ENCODE assay signal across 1 cellular context in the genomic region with DNA sequence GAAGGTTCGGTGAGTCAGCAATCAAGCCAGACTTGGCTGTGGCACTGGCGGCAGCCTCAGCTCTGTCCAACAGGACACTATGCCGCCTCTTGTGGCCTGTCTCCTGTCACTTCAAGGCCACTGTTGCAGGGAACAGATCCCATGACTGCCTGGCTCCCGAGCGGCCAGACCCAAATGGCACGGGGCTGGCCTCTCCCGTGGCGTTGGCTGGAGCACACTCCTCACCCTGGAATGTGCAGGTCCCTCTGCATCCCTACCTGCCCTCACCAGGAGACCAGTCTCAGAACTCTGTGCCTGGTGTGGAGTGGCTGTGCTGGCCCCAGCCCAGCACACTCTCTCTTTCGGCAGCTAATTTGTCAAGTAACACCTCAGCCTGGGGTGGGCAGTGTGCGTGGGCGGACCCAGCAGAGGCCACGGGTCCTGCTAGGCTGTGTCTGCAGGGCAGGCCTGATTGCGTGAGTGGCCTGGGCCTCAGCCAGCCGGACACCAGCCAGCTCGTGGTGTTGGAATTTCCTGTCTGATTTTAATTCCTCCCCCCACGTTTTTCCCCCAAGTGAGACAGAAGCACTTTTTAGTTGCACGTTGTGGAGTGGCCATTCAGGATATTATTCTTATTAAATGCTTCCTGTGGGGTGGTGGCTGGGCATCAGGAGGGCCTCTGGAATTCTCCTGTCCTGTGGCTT.
TF ChIP-seq lines count a peak whose summit lies in the region.

No MANE protein-coding gene starts in this region.

TF ChIP-seq in K562, 482 proteins besides CTCF, POLR2A, EP300 and RAD21 (continued from another document and continues in another):
- TF ChIP-seq, protein P1, sequence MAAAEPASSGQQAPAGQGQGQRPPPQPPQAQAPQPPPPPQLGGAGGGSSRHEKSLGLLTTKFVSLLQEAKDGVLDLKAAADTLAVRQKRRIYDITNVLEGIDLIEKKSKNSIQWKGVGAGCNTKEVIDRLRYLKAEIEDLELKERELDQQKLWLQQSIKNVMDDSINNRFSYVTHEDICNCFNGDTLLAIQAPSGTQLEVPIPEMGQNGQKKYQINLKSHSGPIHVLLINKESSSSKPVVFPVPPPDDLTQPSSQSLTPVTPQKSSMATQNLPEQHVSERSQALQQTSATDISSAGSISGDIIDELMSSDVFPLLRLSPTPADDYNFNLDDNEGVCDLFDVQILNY (CRISPR knock-in tag; IDR thresholded peaks at IDR 0.05), result no peak
- TF ChIP-seq ZNF445 (CRISPR knock-in tag; IDR thresholded peaks at IDR 0.05; ENCODE audit: low read depth), result no peak
- TF ChIP-seq KAT7 (CRISPR knock-in tag; IDR thresholded peaks at IDR 0.05; ENCODE audit: borderline replicate concordance), result no peak
- TF ChIP-seq ZKSCAN1 (IDR thresholded peaks at IDR 0.05; ENCODE audit: low read depth, low read length), result no peak
- TF ChIP-seq, protein P2, sequence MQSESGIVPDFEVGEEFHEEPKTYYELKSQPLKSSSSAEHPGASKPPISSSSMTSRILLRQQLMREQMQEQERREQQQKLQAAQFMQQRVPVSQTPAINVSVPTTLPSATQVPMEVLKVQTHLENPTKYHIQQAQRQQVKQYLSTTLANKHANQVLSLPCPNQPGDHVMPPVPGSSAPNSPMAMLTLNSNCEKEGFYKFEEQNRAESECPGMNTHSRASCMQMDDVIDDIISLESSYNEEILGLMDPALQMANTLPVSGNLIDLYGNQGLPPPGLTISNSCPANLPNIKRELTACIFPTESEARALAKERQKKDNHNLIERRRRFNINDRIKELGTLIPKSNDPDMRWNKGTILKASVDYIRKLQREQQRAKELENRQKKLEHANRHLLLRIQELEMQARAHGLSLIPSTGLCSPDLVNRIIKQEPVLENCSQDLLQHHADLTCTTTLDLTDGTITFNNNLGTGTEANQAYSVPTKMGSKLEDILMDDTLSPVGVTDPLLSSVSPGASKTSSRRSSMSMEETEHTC (IDR thresholded peaks at IDR 0.05), result 0 out of 2 replicates have a peak, but pooled peaks have one; percentile 40
- no peak for TF ChIP-seq ZNF584 (CRISPR knock-in tag; IDR thresholded peaks at IDR 0.05; ENCODE audit: low read depth)
- TF ChIP-seq, protein P3, sequence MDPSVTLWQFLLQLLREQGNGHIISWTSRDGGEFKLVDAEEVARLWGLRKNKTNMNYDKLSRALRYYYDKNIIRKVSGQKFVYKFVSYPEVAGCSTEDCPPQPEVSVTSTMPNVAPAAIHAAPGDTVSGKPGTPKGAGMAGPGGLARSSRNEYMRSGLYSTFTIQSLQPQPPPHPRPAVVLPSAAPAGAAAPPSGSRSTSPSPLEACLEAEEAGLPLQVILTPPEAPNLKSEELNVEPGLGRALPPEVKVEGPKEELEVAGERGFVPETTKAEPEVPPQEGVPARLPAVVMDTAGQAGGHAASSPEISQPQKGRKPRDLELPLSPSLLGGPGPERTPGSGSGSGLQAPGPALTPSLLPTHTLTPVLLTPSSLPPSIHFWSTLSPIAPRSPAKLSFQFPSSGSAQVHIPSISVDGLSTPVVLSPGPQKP (CRISPR knock-in tag; IDR thresholded peaks at IDR 0.05), result no peak
- TF ChIP-seq NCOA6 (IDR thresholded peaks at IDR 0.05), result no peak
- no peak for TF ChIP-seq POLR2G (IDR thresholded peaks at IDR 0.05; ENCODE audit: low read depth, low read length)
- TF ChIP-seq, protein P4, sequence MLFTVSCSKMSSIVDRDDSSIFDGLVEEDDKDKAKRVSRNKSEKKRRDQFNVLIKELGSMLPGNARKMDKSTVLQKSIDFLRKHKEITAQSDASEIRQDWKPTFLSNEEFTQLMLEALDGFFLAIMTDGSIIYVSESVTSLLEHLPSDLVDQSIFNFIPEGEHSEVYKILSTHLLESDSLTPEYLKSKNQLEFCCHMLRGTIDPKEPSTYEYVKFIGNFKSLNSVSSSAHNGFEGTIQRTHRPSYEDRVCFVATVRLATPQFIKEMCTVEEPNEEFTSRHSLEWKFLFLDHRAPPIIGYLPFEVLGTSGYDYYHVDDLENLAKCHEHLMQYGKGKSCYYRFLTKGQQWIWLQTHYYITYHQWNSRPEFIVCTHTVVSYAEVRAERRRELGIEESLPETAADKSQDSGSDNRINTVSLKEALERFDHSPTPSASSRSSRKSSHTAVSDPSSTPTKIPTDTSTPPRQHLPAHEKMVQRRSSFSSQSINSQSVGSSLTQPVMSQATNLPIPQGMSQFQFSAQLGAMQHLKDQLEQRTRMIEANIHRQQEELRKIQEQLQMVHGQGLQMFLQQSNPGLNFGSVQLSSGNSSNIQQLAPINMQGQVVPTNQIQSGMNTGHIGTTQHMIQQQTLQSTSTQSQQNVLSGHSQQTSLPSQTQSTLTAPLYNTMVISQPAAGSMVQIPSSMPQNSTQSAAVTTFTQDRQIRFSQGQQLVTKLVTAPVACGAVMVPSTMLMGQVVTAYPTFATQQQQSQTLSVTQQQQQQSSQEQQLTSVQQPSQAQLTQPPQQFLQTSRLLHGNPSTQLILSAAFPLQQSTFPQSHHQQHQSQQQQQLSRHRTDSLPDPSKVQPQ (CRISPR knock-in tag; IDR thresholded peaks at IDR 0.05; ENCODE audit: borderline replicate concordance), result no peak
- TF ChIP-seq ZNF263 (CRISPR knock-in tag; IDR thresholded peaks at IDR 0.05; ENCODE audit: borderline replicate concordance), result no peak
- TF ChIP-seq ZNF140 (CRISPR knock-in tag; IDR thresholded peaks at IDR 0.05), result no peak
- no peak for TF ChIP-seq STAT5B (CRISPR knock-in tag; IDR thresholded peaks at IDR 0.05)
- no peak for TF ChIP-seq SAP30 (IDR thresholded peaks at IDR 0.05; ENCODE audit: borderline replicate concordance, insufficient read depth, low read depth, low read length, poor library complexity, severe bottlenecking)
- TF ChIP-seq, protein P5, sequence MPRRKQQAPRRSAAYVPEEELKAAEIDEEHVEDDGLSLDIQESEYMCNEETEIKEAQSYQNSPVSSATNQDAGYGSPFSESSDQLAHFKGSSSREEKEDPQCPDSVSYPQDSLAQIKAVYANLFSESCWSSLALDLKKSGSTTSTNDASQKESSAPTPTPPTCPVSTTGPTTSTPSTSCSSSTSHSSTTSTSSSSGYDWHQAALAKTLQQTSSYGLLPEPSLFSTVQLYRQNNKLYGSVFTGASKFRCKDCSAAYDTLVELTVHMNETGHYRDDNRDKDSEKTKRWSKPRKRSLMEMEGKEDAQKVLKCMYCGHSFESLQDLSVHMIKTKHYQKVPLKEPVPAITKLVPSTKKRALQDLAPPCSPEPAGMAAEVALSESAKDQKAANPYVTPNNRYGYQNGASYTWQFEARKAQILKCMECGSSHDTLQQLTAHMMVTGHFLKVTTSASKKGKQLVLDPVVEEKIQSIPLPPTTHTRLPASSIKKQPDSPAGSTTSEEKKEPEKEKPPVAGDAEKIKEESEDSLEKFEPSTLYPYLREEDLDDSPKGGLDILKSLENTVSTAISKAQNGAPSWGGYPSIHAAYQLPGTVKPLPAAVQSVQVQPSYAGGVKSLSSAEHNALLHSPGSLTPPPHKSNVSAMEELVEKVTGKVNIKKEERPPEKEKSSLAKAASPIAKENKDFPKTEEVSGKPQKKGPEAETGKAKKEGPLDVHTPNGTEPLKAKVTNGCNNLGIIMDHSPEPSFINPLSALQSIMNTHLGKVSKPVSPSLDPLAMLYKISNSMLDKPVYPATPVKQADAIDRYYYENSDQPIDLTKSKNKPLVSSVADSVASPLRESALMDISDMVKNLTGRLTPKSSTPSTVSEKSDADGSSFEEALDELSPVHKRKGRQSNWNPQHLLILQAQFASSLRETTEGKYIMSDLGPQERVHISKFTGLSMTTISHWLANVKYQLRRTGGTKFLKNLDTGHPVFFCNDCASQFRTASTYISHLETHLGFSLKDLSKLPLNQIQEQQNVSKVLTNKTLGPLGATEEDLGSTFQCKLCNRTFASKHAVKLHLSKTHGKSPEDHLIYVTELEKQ (CRISPR knock-in tag; IDR thresholded peaks at IDR 0.05), result no peak
- TF ChIP-seq, protein P6, sequence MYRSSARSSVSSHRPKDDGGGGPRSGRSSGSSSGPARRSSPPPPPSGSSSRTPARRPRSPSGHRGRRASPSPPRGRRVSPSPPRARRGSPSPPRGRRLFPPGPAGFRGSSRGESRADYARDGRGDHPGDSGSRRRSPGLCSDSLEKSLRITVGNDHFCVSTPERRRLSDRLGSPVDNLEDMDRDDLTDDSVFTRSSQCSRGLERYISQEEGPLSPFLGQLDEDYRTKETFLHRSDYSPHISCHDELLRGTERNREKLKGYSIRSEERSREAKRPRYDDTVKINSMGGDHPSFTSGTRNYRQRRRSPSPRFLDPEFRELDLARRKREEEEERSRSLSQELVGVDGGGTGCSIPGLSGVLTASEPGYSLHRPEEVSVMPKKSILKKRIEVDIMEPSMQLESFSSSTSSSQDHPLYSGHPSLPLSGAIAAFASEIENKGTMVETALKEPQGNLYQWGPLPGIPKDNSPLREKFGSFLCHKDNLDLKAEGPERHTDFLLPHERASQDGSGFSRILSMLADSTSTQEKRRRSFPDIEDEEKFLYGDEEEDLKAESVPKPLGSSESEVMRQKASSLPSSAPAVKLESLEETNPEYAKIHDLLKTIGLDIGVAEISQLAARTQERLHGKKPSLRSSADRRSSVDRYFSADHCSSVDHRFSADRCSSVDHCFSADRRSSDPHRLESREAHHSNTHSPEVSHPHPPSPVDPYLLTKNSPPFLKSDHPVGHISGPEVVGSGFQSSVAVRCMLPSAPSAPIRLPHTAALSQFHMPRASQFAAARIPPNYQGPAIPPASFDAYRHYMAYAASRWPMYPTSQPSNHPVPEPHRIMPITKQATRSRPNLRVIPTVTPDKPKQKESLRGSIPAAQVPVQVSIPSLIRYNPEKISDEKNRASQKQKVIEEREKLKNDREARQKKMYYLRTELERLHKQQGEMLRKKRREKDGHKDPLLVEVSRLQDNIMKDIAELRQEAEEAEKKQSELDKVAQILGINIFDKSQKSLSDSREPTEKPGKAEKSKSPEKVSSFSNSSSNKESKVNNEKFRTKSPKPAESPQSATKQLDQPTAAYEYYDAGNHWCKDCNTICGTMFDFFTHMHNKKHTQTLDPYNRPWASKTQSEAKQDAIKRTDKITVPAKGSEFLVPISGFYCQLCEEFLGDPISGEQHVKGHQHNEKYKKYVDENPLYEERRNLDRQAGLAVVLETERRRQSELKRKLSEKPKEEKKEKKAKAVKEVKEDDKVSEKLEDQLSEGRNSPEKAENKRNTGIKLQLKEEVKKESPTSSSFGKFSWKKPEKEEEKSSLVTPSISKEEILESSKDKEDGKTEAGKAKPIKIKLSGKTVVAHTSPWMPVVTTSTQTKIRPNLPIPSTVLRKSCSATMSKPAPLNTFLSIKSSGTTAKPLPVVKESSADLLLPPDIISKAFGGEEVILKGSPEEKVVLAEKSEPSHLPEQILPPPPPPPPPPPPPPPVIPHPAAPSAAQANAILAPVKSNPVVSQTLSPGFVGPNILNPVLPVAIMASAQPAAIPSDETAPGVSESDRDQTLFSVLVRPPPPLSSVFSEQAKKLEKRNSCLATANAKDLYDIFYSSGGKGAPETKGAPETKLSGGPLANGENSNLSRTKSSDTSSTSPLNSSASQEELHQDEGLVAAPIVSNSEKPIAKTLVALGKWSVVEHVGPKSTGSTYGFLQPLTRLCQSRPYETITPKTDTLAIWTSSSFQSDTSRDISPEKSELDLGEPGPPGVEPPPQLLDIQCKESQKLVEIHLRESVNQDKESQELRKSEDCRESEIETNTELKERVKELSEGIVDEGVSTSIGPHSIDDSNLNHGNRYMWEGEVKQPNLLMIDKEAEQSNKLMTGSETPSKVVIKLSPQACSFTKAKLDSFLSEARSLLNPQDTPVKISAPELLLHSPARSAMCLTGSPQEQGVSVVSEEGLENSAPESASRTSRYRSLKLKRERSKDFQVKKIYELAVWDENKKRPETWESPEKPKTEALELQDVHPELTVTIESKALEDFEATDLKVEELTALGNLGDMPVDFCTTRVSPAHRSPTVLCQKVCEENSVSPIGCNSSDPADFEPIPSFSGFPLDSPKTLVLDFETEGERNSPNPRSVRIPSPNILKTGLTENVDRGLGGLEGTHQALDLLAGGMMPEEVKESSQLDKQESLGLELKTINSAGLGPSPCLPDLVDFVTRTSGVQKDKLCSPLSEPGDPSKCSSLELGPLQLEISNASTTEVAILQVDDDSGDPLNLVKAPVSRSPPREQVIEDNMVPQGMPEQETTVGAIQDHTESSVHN (IDR thresholded peaks at IDR 0.05; ENCODE audit: borderline replicate concordance in 1 of 2, low read depth in 1 of 2), result no peak
- no peak for TF ChIP-seq SETDB1 (IDR thresholded peaks at IDR 0.05; ENCODE audit: low read length)
- no peak for TF ChIP-seq HDAC8 (tag; IDR thresholded peaks at IDR 0.05)
- no peak for TF ChIP-seq TRIM24 (IDR thresholded peaks at IDR 0.05)
- no peak for TF ChIP-seq ZNF239 (CRISPR knock-in tag; IDR thresholded peaks at IDR 0.05)
- TF ChIP-seq MECOM (CRISPR knock-in tag; IDR thresholded peaks at IDR 0.05), result no peak
- peak; percentile 55; the same call in 1 of the 2 replicates for TF ChIP-seq MAFK (IDR thresholded peaks at IDR 0.05; ENCODE audit: low read length)
- no peak for TF ChIP-seq ZNF133 (CRISPR knock-in tag; IDR thresholded peaks at IDR 0.05)
- TF ChIP-seq SUPT5H (IDR thresholded peaks at IDR 0.05), result no peak
- no peak for TF ChIP-seq RAD51 (IDR thresholded peaks at IDR 0.05; ENCODE audit: borderline replicate concordance, low read depth)
- TF ChIP-seq SAFB (IDR thresholded peaks at IDR 0.05; ENCODE audit: borderline replicate concordance, low read depth, low read length), result no peak
- peak; percentile 91 for TF ChIP-seq C11orf30 (IDR thresholded peaks at IDR 0.05; ENCODE audit: low read depth)
- TF ChIP-seq, protein P7, sequence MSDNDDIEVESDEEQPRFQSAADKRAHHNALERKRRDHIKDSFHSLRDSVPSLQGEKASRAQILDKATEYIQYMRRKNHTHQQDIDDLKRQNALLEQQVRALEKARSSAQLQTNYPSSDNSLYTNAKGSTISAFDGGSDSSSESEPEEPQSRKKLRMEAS (CRISPR knock-in tag; IDR thresholded peaks at IDR 0.05), result no peak
- no peak for TF ChIP-seq SMARCA5 (IDR thresholded peaks at IDR 0.05)
- TF ChIP-seq ZNF436 (CRISPR knock-in tag; IDR thresholded peaks at IDR 0.05), result no peak
- no peak for TF ChIP-seq CHD2 (IDR thresholded peaks at IDR 0.05; ENCODE audit: low read depth, low read length)
- no peak for TF ChIP-seq CBX5 (IDR thresholded peaks at IDR 0.05; ENCODE audit: borderline replicate concordance, low read depth)
- TF ChIP-seq, protein P8, sequence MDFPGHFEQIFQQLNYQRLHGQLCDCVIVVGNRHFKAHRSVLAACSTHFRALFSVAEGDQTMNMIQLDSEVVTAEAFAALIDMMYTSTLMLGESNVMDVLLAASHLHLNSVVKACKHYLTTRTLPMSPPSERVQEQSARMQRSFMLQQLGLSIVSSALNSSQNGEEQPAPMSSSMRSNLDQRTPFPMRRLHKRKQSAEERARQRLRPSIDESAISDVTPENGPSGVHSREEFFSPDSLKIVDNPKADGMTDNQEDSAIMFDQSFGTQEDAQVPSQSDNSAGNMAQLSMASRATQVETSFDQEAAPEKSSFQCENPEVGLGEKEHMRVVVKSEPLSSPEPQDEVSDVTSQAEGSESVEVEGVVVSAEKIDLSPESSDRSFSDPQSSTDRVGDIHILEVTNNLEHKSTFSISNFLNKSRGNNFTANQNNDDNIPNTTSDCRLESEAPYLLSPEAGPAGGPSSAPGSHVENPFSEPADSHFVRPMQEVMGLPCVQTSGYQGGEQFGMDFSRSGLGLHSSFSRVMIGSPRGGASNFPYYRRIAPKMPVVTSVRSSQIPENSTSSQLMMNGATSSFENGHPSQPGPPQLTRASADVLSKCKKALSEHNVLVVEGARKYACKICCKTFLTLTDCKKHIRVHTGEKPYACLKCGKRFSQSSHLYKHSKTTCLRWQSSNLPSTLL (IDR thresholded peaks at IDR 0.05), result peak; percentile 62; the same call in 1 of the 2 replicates
- no peak for TF ChIP-seq ADNP (tag; IDR thresholded peaks at IDR 0.05)
- no peak for TF ChIP-seq WHSC1 (IDR thresholded peaks at IDR 0.05; ENCODE audit: low read length)
- TF ChIP-seq SMARCA4 (IDR thresholded peaks at IDR 0.05), result peak; percentile 49; the same call in 1 of the 2 replicates
- TF ChIP-seq BCOR (IDR thresholded peaks at IDR 0.05), result 0 out of 2 replicates have a peak, but pooled peaks have one; percentile 11
- no peak for TF ChIP-seq ZC3H4 (CRISPR knock-in tag; IDR thresholded peaks at IDR 0.05; ENCODE audit: borderline replicate concordance)
- no peak for TF ChIP-seq NR2F6 (CRISPR knock-in tag; IDR thresholded peaks at IDR 0.05)
- TF ChIP-seq TEAD4 (IDR thresholded peaks at IDR 0.05; ENCODE audit: low read length), result no peak
- no peak for TF ChIP-seq TEAD4 (CRISPR knock-in tag; IDR thresholded peaks at IDR 0.05; ENCODE audit: borderline replicate concordance)
